In genomic region chr3:64056616-64057165, GRCh38 we compare ENCODE assay signal across 17 cellular contexts. TPM values are rescaled to one million over a fixed set of nuclear protein-coding genes. Genes with fewer than 3 reads are reported as not detected.
DNase-seq lines count a peak whose midpoint lies in the region; TF ChIP-seq lines count a peak whose summit lies in the region.
"Had no signal": no experiment of that assay in that cellular context is flagged by ENCODE, and none has a peak within 500 bp of the region (broad histone marks: within the 10 kb centered on the region; RNA-seq: fewer than 3 reads in every experiment).

No MANE protein-coding gene starts in this region.

- no peak for TF ChIP-seq CTCF in fibroblast of mammary gland (conservative IDR thresholded peaks at IDR 0.05; ENCODE audit: control insufficient read depth, insufficient read depth, low read depth, low read length)

- no peaks in the 10 kb centered on the region for H3K9me2 ChIP-seq in GM23248 (ENCODE audit: insufficient read depth)

- no peak overlapping the region for H3K9ac ChIP-seq in GM23248
- H3K9ac ChIP-seq: BLaER1 had no signal

- H4K20me1 ChIP-seq in GM23248 (ENCODE audit: insufficient read depth) = no peaks in the 10 kb centered on the region
- H4K20me1 ChIP-seq: BLaER1 had no signal

- H3K4me3 ChIP-seq in GM23248 (no peak overlapping the region), SJSA1 (no peak overlapping the region), fibroblast of mammary gland (ENCODE audit: control insufficient read depth, low read depth, low read length) (no peak overlapping the region), skeletal muscle cell (ENCODE audit: low read depth, low read length) (no peak overlapping the region)
- H3K4me3 ChIP-seq: adrenal gland, BLaER1, right lobe of liver had no signal

- no peak overlapping the region for H2AFZ ChIP-seq in GM23248

- DNase-seq in GM23248 (peak; percentile 60), SJSA1 (ENCODE audit: low read depth in 1 of 2, low spot score in 2 of 2) (peak; percentile 45 to 48), fibroblast of mammary gland (ENCODE audit: low read depth) (peak; percentile 85), skeletal muscle cell (ENCODE audit: low read depth) (peak; percentile 79), DMS 273 (lab: John Stamatoyannopoulos, UW; ENCODE audit: unreplicated experiment) (no peak), GM03348 (ENCODE audit: low spot score) (no peak), NCI-H510A (lab: John Stamatoyannopoulos, UW) (no peak)
- DNase-seq: activated CD8-positive, alpha-beta memory T cell treated with anti-CD3 and anti-CD28 coated beads, Interleukin-2, amount 50 U/mL, for 48 hours; activated effector memory CD4-positive, alpha-beta T cell treated with Interleukin-2 at 50 U/mL for 16 hours; adrenal gland; effector CD4-positive, alpha-beta T cell; NCI-H1048; NCI-H2029 treated with DMSO at 0.1 percent for 48 hours; right lobe of liver; stimulated activated naive B cell treated with anti-CD40 and anti-IgM and Interleukin-4, amounts not matched to agents 10 μg/mL and 1 μg/mL and 100 μg/mL, for 72 hours; T-cell had no signal

- no peaks in the 10 kb centered on the region for H3K27me3 ChIP-seq in GM23248 (replicated peaks; ENCODE audit: insufficient read depth)
- H3K27me3 ChIP-seq in SJSA1 (replicated peaks) = no peaks in the 10 kb centered on the region
- H3K27me3 ChIP-seq: adrenal gland, BLaER1, right lobe of liver had no signal

- H3K36me3 ChIP-seq in GM23248 (ENCODE audit: low read depth) (no peaks in the 10 kb centered on the region), SJSA1 (no peaks in the 10 kb centered on the region)
- H3K36me3 ChIP-seq: adrenal gland, BLaER1, right lobe of liver had no signal

- H3K9me3 ChIP-seq in GM23248 (ENCODE audit: low read depth) = no peaks in the 10 kb centered on the region
- H3K9me3 ChIP-seq in SJSA1 (replicated peaks) = no peaks in the 10 kb centered on the region
- H3K9me3 ChIP-seq: adrenal gland, BLaER1, right lobe of liver had no signal

- in situ Hi-C loops in GM23248 (cut with MboI) = no loop called here

- H3K27ac ChIP-seq in GM23248 (no peak overlapping the region), SJSA1 (peak overlapping the region; percentile 48)
- H3K27ac ChIP-seq: adrenal gland, BLaER1, right lobe of liver had no signal

- no peaks in the 10 kb centered on the region for H3F3A ChIP-seq in GM23248 (ENCODE audit: insufficient read depth)

- WGBS in GM23248 (ENCODE audit: low coverage in 1 of 2, low lambda C conversion rate in 2 of 2, missing lambda C conversion rate in 2 of 2), 2 experiments = 51 to 54% methylated on average over 3 of the region's 3 CpGs

- no peak overlapping the region for H3K4me2 ChIP-seq in GM23248 (ENCODE audit: unreplicated experiment)
- H3K4me2 ChIP-seq: BLaER1 had no signal

- peaks cover 11% of the 10 kb centered on the region for H3K4me1 ChIP-seq in GM23248 (ENCODE audit: insufficient read depth)
- H3K4me1 ChIP-seq in SJSA1 (replicated peaks) = peaks cover 24% of the 10 kb centered on the region
- H3K4me1 ChIP-seq: adrenal gland, BLaER1, right lobe of liver had no signal

- H3K79me2 ChIP-seq in GM23248 (ENCODE audit: insufficient read depth) = no peaks in the 10 kb centered on the region

RNA-seq across cellular contexts. Expression of gene PSMD6, which starts 33.4 kb away (rescaled TPM):
- total RNA-seq in GM23248 (2014; rRNA removed; shearing (Covaris generic)) = 78.2 and 79.5 TPM in 2 replicates
- 126 and 130 TPM in 2 replicates for polyA plus RNA-seq in GM23248 (2016; fragmentation: Nextera tagmentation; extraction: Ambion mirVana)
- 135 and 139 TPM in 2 replicates for total RNA-seq in SJSA1 (2014; rRNA removed; shearing (Covaris generic))

Comparison
In these comparisons a context has a peak if more than half of its experiments do, and no peak if none do; other contexts are left out.
1. DNase-seq: peak in GM23248 (single experiment), SJSA1 (2 of 2), fibroblast of mammary gland (single experiment) and skeletal muscle cell (single experiment); none in DMS 273 (single experiment), GM03348 (single experiment) and NCI-H510A (single experiment).